24 cellular contexts compared by ENCODE assay signal in the genomic region with DNA sequence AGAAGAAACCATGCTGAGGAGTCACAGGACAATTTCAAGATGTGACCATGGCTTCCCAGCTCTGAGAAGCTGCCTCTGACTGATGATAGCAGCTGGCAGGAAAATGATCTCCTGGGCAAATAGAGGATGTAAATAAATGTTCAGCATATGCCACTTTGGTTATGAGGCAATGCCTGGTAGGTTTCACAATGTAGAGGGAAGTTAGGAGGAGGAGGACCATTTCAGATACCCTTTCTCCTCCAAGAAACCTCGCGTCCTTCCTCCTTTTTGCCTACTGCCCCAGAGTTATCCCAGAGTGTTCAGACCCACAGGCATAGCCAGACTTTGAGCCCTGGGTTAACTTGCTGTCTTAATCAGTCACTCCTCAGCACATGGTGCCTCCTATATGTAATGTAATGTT.
A peak's percentile ranks its signal among the peaks of the same experiment; 100 is the strongest.
DNase-seq lines count a peak whose midpoint lies in the region; ATAC-seq lines count a peak whose summit lies in the region.
"Had no signal": no experiment of that assay in that cellular context is flagged by ENCODE, and none has a peak within 500 bp of the region (broad histone marks: within the 10 kb centered on the region; RNA-seq: fewer than 3 reads in every experiment).

No MANE protein-coding gene starts in this region.

- DNase-seq in AML-193 (lab: John Stamatoyannopoulos, UW), result peak; percentile 37 to 50
- DNase-seq in Kasumi-1 (lab: John Stamatoyannopoulos, UW), result peak; percentile 56 to 58
- DNase-seq in NOMO-1 treated with DMSO at 0.1 percent for 48 hours (lab: John Stamatoyannopoulos, UW; ENCODE audit: unreplicated experiment), result peak; percentile 94
- peak; percentile 70 for DNase-seq in medulla oblongata (ENCODE audit: extremely low spot score)
- no peak for DNase-seq in germinal center (ENCODE audit: low spot score)
- no peak for DNase-seq in stimulated activated CD8-positive, alpha-beta memory T cell treated with anti-CD3 and anti-CD28 coated beads, Interleukin-4, amount 100 ng/mL, for 48 hours
- DNase-seq: activated CD4-positive, alpha-beta T cell treated with anti-CD3 and anti-CD28 coated beads, Interleukin-2, amount 10 ng/mL, durations not matched to agents 24 days and 14 days; activated naive CD4-positive, alpha-beta T cell treated with anti-CD3 and anti-CD28 coated beads, Interleukin-2, amount 10 ng/mL, durations not matched to agents 7 days and 5 days; BE2C; cerebellar nuclear complex; COR-L47; DMS79; GDM1; KG1; naive B cell; NCI-H1048; NCI-H1694 treated with DMSO at 0.1 percent for 48 hours; psoas muscle; stimulated activated naive CD8-positive, alpha-beta T cell treated with anti-CD3 and anti-CD28 coated beads, Interleukin-15, Interleukin-2, amounts not matched to agents 100 U/mL and 50 U/mL, for 24 hours; testis had no signal

- no peak for ATAC-seq in GM21515 (IDR thresholded peaks at IDR 0.05; ENCODE audit: unreplicated experiment)
- ATAC-seq in GM21381 (IDR thresholded peaks at IDR 0.05; ENCODE audit: unreplicated experiment), result no peak
- ATAC-seq: A549; psoas muscle; SK-N-SH treated with all-trans-retinoic acid at 6 μM for 48 hours; stimulated activated naive CD8-positive, alpha-beta T cell treated with anti-CD3 and anti-CD28 coated beads, Interleukin-15, Interleukin-2, amounts not matched to agents 100 U/mL and 50 U/mL, for 24 hours had no signal

Comparison
In these comparisons a context has a peak if more than half of its experiments do, and no peak if none do; other contexts are left out.
1. DNase-seq: peak in AML-193 (2 of 2), Kasumi-1 (2 of 2), NOMO-1 treated with DMSO at 0.1 percent for 48 hours (single experiment) and medulla oblongata (single experiment); none in germinal center (single experiment) and stimulated activated CD8-positive, alpha-beta memory T cell treated with anti-CD3 and anti-CD28 coated beads, Interleukin-4, amount 100 ng/mL, for 48 hours (single experiment).